In genomic region chr2:161250864-161251436, GRCh38 we compare ENCODE assay signal across 8 cellular contexts. TPM values are rescaled to one million over a fixed set of nuclear protein-coding genes. Genes with fewer than 3 reads are reported as not detected.
DNase-seq lines count a peak whose midpoint lies in the region; ATAC-seq and TF ChIP-seq lines count a peak whose summit lies in the region.

No MANE protein-coding gene starts in this region.

- DNase-seq in Caki2 (ENCODE audit: low read depth) (peak; percentile 30), NCI-H524 (lab: John Stamatoyannopoulos, UW) (peak; percentile 63 to 69), T47D (ENCODE audit: low read depth in 1 of 2, low spot score in 1 of 2) (peak; percentile 26 to 61), mucosa of descending colon (peak in 1 of 3 donors; percentile 57), globus pallidus (ENCODE audit: low spot score) (no peak)
- DNase-seq in activated naive CD4-positive, alpha-beta T cell (lab: John Stamatoyannopoulos, UW), result no peak

- intact Hi-C loops in mucosa of descending colon (cut with DNase I, micrococcal nuclease), result no loop called here

- in situ Hi-C loops in Caki2 (cut with HindIII; ENCODE audit: low pct_unique_long_range_greater_than_20kb, low sequenced_read_pairs) (no loop called here), T47D (cut with HindIII; ENCODE audit: low pct_unique_long_range_greater_than_20kb, low sequenced_read_pairs) (no loop called here)

- H3K4me1 ChIP-seq in mucosa of descending colon (ENCODE audit: low read depth), result no peaks in the 10 kb centered on the region

- peak; percentile 58 for ATAC-seq in GM18873 (IDR thresholded peaks at IDR 0.05; ENCODE audit: low FRiP score, unreplicated experiment)
- peak; percentile 68 for ATAC-seq in HG03432 (IDR thresholded peaks at IDR 0.05; ENCODE audit: unreplicated experiment)
- peak; percentile 94 for ATAC-seq in mucosa of descending colon

- H3K4me3 ChIP-seq in mucosa of descending colon, result no peak overlapping the region

- H3K36me3 ChIP-seq in mucosa of descending colon (ENCODE audit: low read depth), result no peaks in the 10 kb centered on the region

- no peak for TF ChIP-seq CTCF in mucosa of descending colon (IDR thresholded peaks at IDR 0.05)

- no peaks in the 10 kb centered on the region for H3K9me3 ChIP-seq in mucosa of descending colon

RNA-seq across cellular contexts. Expression of gene PSMD14, which starts 57.3 kb away (rescaled TPM):
- total RNA-seq in Caki2 (2014; rRNA removed; shearing (Covaris generic); ENCODE audit: low replicate concordance), result 94.7 and 195 TPM in 2 replicates
- 10 to 100 TPM; 25.0 to 37.8 (median 30.0) TPM for total RNA-seq in mucosa of descending colon

Comparison
In these comparisons a context has a peak if more than half of its experiments do, and no peak if none do; other contexts are left out.
1. DNase-seq: peak in Caki2 (single experiment), NCI-H524 (2 of 2) and T47D (2 of 2); none in globus pallidus (single experiment) and activated naive CD4-positive, alpha-beta T cell (0 of 4).
2. Peak in every context shown above with its lines, with median percentiles within 50 percentile points of each other: ATAC-seq.